ENCODE assay signal across 8 cellular contexts in the genomic region with DNA sequence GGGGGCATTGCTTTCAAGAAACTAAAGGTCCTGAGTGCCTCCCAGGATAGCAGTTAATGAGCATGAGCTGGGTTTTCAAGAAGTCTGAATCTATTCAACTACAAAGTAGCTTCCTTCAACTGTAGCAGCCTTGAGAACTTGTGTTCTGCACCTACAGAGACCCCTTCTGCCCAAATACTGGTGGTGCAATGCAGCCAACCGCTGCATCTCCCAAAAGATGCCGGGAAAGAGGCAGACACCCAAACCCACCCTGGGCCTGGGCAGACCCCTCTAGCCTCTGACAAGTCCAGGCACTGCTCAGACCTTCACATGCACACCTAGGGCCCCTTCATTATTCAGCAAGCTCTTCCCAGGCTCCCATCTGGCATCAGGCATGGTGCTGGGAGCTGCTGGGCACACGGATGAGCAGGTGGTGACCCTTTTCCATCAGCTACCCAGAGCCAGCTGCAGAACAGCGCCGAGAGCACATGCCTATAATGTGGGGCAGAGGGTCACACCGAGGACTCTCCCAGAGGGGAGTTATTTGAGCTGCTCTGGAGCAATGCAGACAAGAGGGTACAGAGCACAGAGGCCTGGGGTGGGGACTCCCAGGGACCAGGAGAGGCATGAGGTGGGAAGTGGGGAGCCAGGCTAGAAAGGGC. TPM values are rescaled to one million over a fixed set of nuclear protein-coding genes. Genes with fewer than 3 reads are reported as not detected.
DNase-seq lines count a peak whose midpoint lies in the region; ATAC-seq, FAIRE-seq and TF ChIP-seq lines count a peak whose summit lies in the region.

No MANE protein-coding gene starts in this region.

- ATAC-seq in left cardiac atrium, result peak; percentile 41 to 45

- H3K4me1 ChIP-seq in HAP-1 (no peaks in the 10 kb centered on the region), NT2/D1 (ENCODE audit: insufficient read depth, insufficient read length) (no peaks in the 10 kb centered on the region)

- H3K9me3 Mint-ChIP-seq in activated naive CD4-positive, alpha-beta T cell treated with anti-CD3 and anti-CD28 coated beads, Interleukin-2, amount 10 ng/mL, durations not matched to agents 7 days and 5 days, result no peaks in the 10 kb centered on the region

- in situ Hi-C loops in HAP-1 (cut with MboI; ENCODE audit: low sequenced_read_pairs), result loop anchor here (10.0 kb wide), 1 partner anchor 457 kb away; no protein-coding TSS in a partner anchor

- H3K27me3 Mint-ChIP-seq in activated naive CD4-positive, alpha-beta T cell treated with anti-CD3 and anti-CD28 coated beads, Interleukin-2, amount 10 ng/mL, durations not matched to agents 7 days and 5 days, result peaks cover 8% of the 10 kb centered on the region

- CTCF ChIA-PET in activated naive CD4-positive, alpha-beta T cell treated with anti-CD3 and anti-CD28 coated beads, Interleukin-2, amount 10 ng/mL, durations not matched to agents 7 days and 5 days (lab: Charles Lee), result interaction anchor here (0.5 to 7.9 kb wide), 54 partner anchors 12 to 602 kb away, joined by 3 to 149 read pairs (median 5); a partner anchor contains a TSS

- no peaks in the 10 kb centered on the region for H3K27me3 ChIP-seq in HAP-1 (ENCODE audit: low read depth)
- H3K27me3 ChIP-seq in NT2/D1 (ENCODE audit: insufficient read depth, insufficient read length), result peaks cover 13% of the 10 kb centered on the region

- no peak overlapping the region for H3K27ac Mint-ChIP-seq in activated naive CD4-positive, alpha-beta T cell treated with anti-CD3 and anti-CD28 coated beads, Interleukin-2, amount 10 ng/mL, durations not matched to agents 7 days and 5 days

- intact Hi-C loops in left cardiac atrium (cut with DNase I), result loop anchor here (5.0 kb wide), 4 partner anchors 200 to 475 kb away; no protein-coding TSS in a partner anchor

- DNase-seq in DMS53 treated with DMSO at 0.1 percent for 48 hours (lab: John Stamatoyannopoulos, UW; ENCODE audit: unreplicated experiment), result peak; percentile 10
- DNase-seq in HAP-1 (ENCODE audit: low spot score in 2 of 2), result peak; percentile 34 to 53
- peak; percentile 44 for DNase-seq in NT2/D1 (ENCODE audit: low read depth, low spot score)
- DNase-seq in activated naive CD4-positive, alpha-beta T cell treated with anti-CD3 and anti-CD28 coated beads, Interleukin-2, amount 10 ng/mL, durations not matched to agents 7 days and 5 days, result peak; percentile 60
- no peak for DNase-seq in left cardiac atrium
- DNase-seq in stimulated activated CD4-positive, alpha-beta T cell treated with anti-CD3 and anti-CD28 coated beads, Interleukin-1b, Interleukin-23, amount 100 ng/mL, for 48 hours, result peak; percentile 53
- DNase-seq in middle frontal gyrus (ENCODE audit: extremely low spot score, low spot score), result no peak
- no peak for DNase-seq in H54 (ENCODE audit: insufficient read length, low spot score)

- no peak for FAIRE-seq in H54 (lab: Jason Lieb, UNC)

- H3K36me3 Mint-ChIP-seq in activated naive CD4-positive, alpha-beta T cell treated with anti-CD3 and anti-CD28 coated beads, Interleukin-2, amount 10 ng/mL, durations not matched to agents 7 days and 5 days, result no peaks in the 10 kb centered on the region

- no peaks in the 10 kb centered on the region for H3K9me3 ChIP-seq in HAP-1
- no peaks in the 10 kb centered on the region for H3K9me3 ChIP-seq in NT2/D1 (ENCODE audit: insufficient read depth, low read length)

- H3K9ac ChIP-seq in NT2/D1 (ENCODE audit: insufficient read length, low read depth), result no peak overlapping the region

- no peak overlapping the region for H3K4me3 ChIP-seq in HAP-1
- H3K4me3 ChIP-seq in NT2/D1 (ENCODE audit: insufficient read length, low read depth), result no peak overlapping the region

- no peak overlapping the region for H3K4me3 Mint-ChIP-seq in activated naive CD4-positive, alpha-beta T cell treated with anti-CD3 and anti-CD28 coated beads, Interleukin-2, amount 10 ng/mL, durations not matched to agents 7 days and 5 days

- H3K4me1 Mint-ChIP-seq in activated naive CD4-positive, alpha-beta T cell treated with anti-CD3 and anti-CD28 coated beads, Interleukin-2, amount 10 ng/mL, durations not matched to agents 7 days and 5 days, result peaks cover 52% of the 10 kb centered on the region

- no peak for TF ChIP-seq POLR2A in H54 (IDR thresholded peaks at IDR 0.05; ENCODE audit: low read depth, low read length)

- H3K36me3 ChIP-seq in HAP-1 (replicated peaks), result no peaks in the 10 kb centered on the region
- H3K36me3 ChIP-seq in NT2/D1 (ENCODE audit: insufficient read depth, insufficient read length, low read length), result no peaks in the 10 kb centered on the region

RNA-seq across cellular contexts. Expression of a gene that starts 44.9 kb away (rescaled TPM):
- 10 to 100 TPM; 52.7 to 68.5 TPM for total RNA-seq in left cardiac atrium

Comparison
In these comparisons a context has a peak if more than half of its experiments do, and no peak if none do; other contexts are left out.
1. DNase-seq: peak in DMS53 treated with DMSO at 0.1 percent for 48 hours (single experiment), HAP-1 (2 of 2), NT2/D1 (single experiment), activated naive CD4-positive, alpha-beta T cell treated with anti-CD3 and anti-CD28 coated beads, Interleukin-2, amount 10 ng/mL, durations not matched to agents 7 days and 5 days (single experiment) and stimulated activated CD4-positive, alpha-beta T cell treated with anti-CD3 and anti-CD28 coated beads, Interleukin-1b, Interleukin-23, amount 100 ng/mL, for 48 hours (single experiment); none in left cardiac atrium (single experiment), middle frontal gyrus (single experiment) and H54 (single experiment).